9 cellular contexts compared by ENCODE assay signal in genomic region chr6:138765896-138766487, GRCh38. TPM values are rescaled to one million over a fixed set of nuclear protein-coding genes. Genes with fewer than 3 reads are reported as not detected.
DNase-seq lines count a peak whose midpoint lies in the region; ATAC-seq, FAIRE-seq and TF ChIP-seq lines count a peak whose summit lies in the region.
"Had no signal": no experiment of that assay in that cellular context is flagged by ENCODE, and none has a peak within 500 bp of the region (broad histone marks: within the 10 kb centered on the region; RNA-seq: fewer than 3 reads in every experiment).

No MANE protein-coding gene starts in this region.

- H4K8ac ChIP-seq in H9 (replicated peaks; ENCODE audit: insufficient read length, low read depth, low read length), result no peak overlapping the region

- H3K4me3 ChIP-seq in OCI-LY7 (ENCODE audit: low read depth, low read length, poor library complexity, severe bottlenecking), result no peak overlapping the region
- H3K4me3 ChIP-seq in endothelial cell of umbilical vein (replicated peaks in 1 of 3; ENCODE audit: insufficient read depth in 1 of 3, low read depth in 1 of 3, low read length in 3 of 3), result no peak overlapping the region

- no peaks in the 10 kb centered on the region for H3K23me2 ChIP-seq in H9 (ENCODE audit: insufficient read length, low read depth, low read length, poor library complexity, severe bottlenecking)

- H3K9me3 ChIP-seq in H9 (ENCODE audit: control insufficient read depth, low read depth, low read length) (no peaks in the 10 kb centered on the region), OCI-LY7 (ENCODE audit: low read length) (no peaks in the 10 kb centered on the region), endothelial cell of umbilical vein (replicated peaks; ENCODE audit: control insufficient read depth, insufficient read depth, low read length) (no peaks in the 10 kb centered on the region)

- FAIRE-seq in endothelial cell of umbilical vein (lab: Jason Lieb, UNC), result peak; percentile 77

- no peak overlapping the region for H2BK15ac ChIP-seq in H9 (ENCODE audit: low read depth, low read length)

- H4K20me1 ChIP-seq in H9 (ENCODE audit: control insufficient read depth, insufficient read depth, insufficient read length) (no peaks in the 10 kb centered on the region), OCI-LY7 (ENCODE audit: insufficient read depth, low read length) (no peaks in the 10 kb centered on the region), endothelial cell of umbilical vein (replicated peaks; ENCODE audit: control insufficient read depth, extremely low read depth, insufficient read depth, low read length) (no peaks in the 10 kb centered on the region)

- no peak overlapping the region for H4K91ac ChIP-seq in H9 (ENCODE audit: insufficient read length, low read depth, low read length)

- H3K36me3 ChIP-seq in OCI-LY7 (ENCODE audit: insufficient read depth, low read length), result no peaks in the 10 kb centered on the region
- H3K36me3 ChIP-seq in endothelial cell of umbilical vein (ENCODE audit: control insufficient read depth in 2 of 2, extremely low read depth in 1 of 2, insufficient read depth in 2 of 2, low read length in 2 of 2), result no peaks in the 10 kb centered on the region

- TF ChIP-seq POLR2A in endothelial cell of umbilical vein (IDR thresholded peaks at IDR 0.05; ENCODE audit: low read depth, low read length), result no peak

- H3K27ac Mint-ChIP-seq in H9, result no peak overlapping the region
- no peak overlapping the region for H3K27ac Mint-ChIP-seq in osteocyte (ENCODE audit: unreplicated experiment)
- H3K27ac Mint-ChIP-seq in stimulated activated effector memory CD8-positive, alpha-beta T cell treated with anti-CD3 and anti-CD28 coated beads, Interleukin-12 subunit alpha, Interleukin-12 subunit beta, amount 100 ng/mL, for 72 hours, result no peak overlapping the region

- H3K79me2 ChIP-seq in H9 (ENCODE audit: insufficient read depth, low read length) (no peaks in the 10 kb centered on the region), OCI-LY7 (ENCODE audit: insufficient read depth, low read depth, low read length) (no peaks in the 10 kb centered on the region), endothelial cell of umbilical vein (ENCODE audit: control insufficient read depth, insufficient read depth, low read length) (no peaks in the 10 kb centered on the region)

- H3K36me3 Mint-ChIP-seq in H9 (ENCODE audit: insufficient read depth in 1 of 3, low read depth in 3 of 3) (no peaks in the 10 kb centered on the region), osteocyte (ENCODE audit: unreplicated experiment) (no peaks in the 10 kb centered on the region)
- H3K36me3 Mint-ChIP-seq in stimulated activated effector memory CD8-positive, alpha-beta T cell treated with anti-CD3 and anti-CD28 coated beads, Interleukin-12 subunit alpha, Interleukin-12 subunit beta, amount 100 ng/mL, for 72 hours, result no peaks in the 10 kb centered on the region

- H3K4me2 ChIP-seq in H9 (ENCODE audit: insufficient read depth, insufficient read length, low read length) (no peak overlapping the region), OCI-LY7 (ENCODE audit: low read length) (no peak overlapping the region), endothelial cell of umbilical vein (ENCODE audit: insufficient read depth, low read length) (no peak overlapping the region)

- no peak overlapping the region for H3K56ac ChIP-seq in H9 (ENCODE audit: insufficient read length, low read depth, low read length)

- CTCF ChIA-PET in OCI-LY7 (lab: Charles Lee; ENCODE audit: unreplicated experiment), result no interaction called here
- CTCF ChIA-PET in endothelial cell of umbilical vein (lab: Charles Lee), result interaction anchor here (0.6 to 8.0 kb wide), 29 partner anchors 10 to 657 kb away, joined by 3 to 91 read pairs (median 4); no protein-coding TSS in a partner anchor

- ATAC-seq in GM18517 (IDR thresholded peaks at IDR 0.05; ENCODE audit: unreplicated experiment) (no peak), GM18909 (IDR thresholded peaks at IDR 0.05; ENCODE audit: poor library complexity, unreplicated experiment) (no peak)
- ATAC-seq in stimulated activated effector memory CD8-positive, alpha-beta T cell treated with anti-CD3 and anti-CD28 coated beads, Interleukin-12 subunit alpha, Interleukin-12 subunit beta, amount 100 ng/mL, for 72 hours, result no peak

- H2BK120ac ChIP-seq in H9 (ENCODE audit: low read depth, low read length, poor library complexity, severe bottlenecking), result no peak overlapping the region

- H3K4me1 Mint-ChIP-seq in H9, result no peaks in the 10 kb centered on the region
- no peaks in the 10 kb centered on the region for H3K4me1 Mint-ChIP-seq in osteocyte (ENCODE audit: unreplicated experiment)
- no peaks in the 10 kb centered on the region for H3K4me1 Mint-ChIP-seq in stimulated activated effector memory CD8-positive, alpha-beta T cell treated with anti-CD3 and anti-CD28 coated beads, Interleukin-12 subunit alpha, Interleukin-12 subunit beta, amount 100 ng/mL, for 72 hours

- TF ChIP-seq CTCF in H9 (conservative IDR thresholded peaks at IDR 0.05), result peak; percentile 80
- TF ChIP-seq CTCF in OCI-LY7 (conservative IDR thresholded peaks at IDR 0.05; ENCODE audit: low read length), result peak; percentile 94
- peak; percentile 22 to 40 for TF ChIP-seq CTCF in endothelial cell of umbilical vein (IDR thresholded peaks at IDR 0.05; ENCODE audit: extremely low read depth in 1 of 2, insufficient read depth in 1 of 2, low read depth in 1 of 2, low read length in 2 of 2)
- peak; percentile 77 for TF ChIP-seq CTCF in osteocyte (IDR thresholded peaks at IDR 0.05)

- H3K27me3 ChIP-seq in H9 (ENCODE audit: insufficient read depth, low read length) (no peaks in the 10 kb centered on the region), endothelial cell of umbilical vein (ENCODE audit: control insufficient read depth in 2 of 2, insufficient read depth in 2 of 2, low read length in 2 of 2) (no peaks in the 10 kb centered on the region)

- peak; percentile 36 for DNase-seq in Ammon's horn (ENCODE audit: low spot score)
- DNase-seq in H9, result no peak
- peak; percentile 55 for DNase-seq in OCI-LY7 (ENCODE audit: low spot score)
- DNase-seq in endothelial cell of umbilical vein (ENCODE audit: low read depth, low spot score), result peak; percentile 64
- no peak for DNase-seq in osteocyte (ENCODE audit: extremely low spot score, unreplicated experiment)
- no peak for DNase-seq in stimulated activated effector memory CD8-positive, alpha-beta T cell treated with anti-CD3 and anti-CD28 coated beads, Interleukin-12 subunit alpha, Interleukin-12 subunit beta, amount 100 ng/mL, for 72 hours (ENCODE audit: low spot score in 2 of 2)

- H3K27ac ChIP-seq in H9 (ENCODE audit: insufficient read length, low read depth, low read length), result no peak overlapping the region
- H3K27ac ChIP-seq in OCI-LY7 (ENCODE audit: low read depth, low read length, poor library complexity, severe bottlenecking), result no peak overlapping the region
- no peak overlapping the region for H3K27ac ChIP-seq in endothelial cell of umbilical vein (ENCODE audit: insufficient read depth, low read depth, low read length)
- H3K27ac ChIP-seq: epithelial cell of prostate had no signal

- H2BK5ac ChIP-seq in H9 (ENCODE audit: insufficient read length, low read length), result no peak overlapping the region

- intact Hi-C loops in OCI-LY7 (cut with micrococcal nuclease; ENCODE audit: unreplicated experiment), result loop anchor here (1.0 to 5.0 kb wide), 4 partner anchors 74 to 649 kb away; no protein-coding TSS in a partner anchor
- intact Hi-C loops in endothelial cell of umbilical vein (cut with micrococcal nuclease), result loop anchor here (1.0 to 2.0 kb wide), 6 partner anchors 74 to 649 kb away; no protein-coding TSS in a partner anchor

- no peak overlapping the region for H3T11ph ChIP-seq in H9 (ENCODE audit: low read length)

- no peaks in the 10 kb centered on the region for H3K9me2 ChIP-seq in OCI-LY7 (ENCODE audit: insufficient read depth, low read length)

- WGBS in H9 (ENCODE audit: extremely low coverage, insufficient read length, low lambda C conversion rate), result no CpG with 5 or more reads among the region's 3 CpGs

- no peaks in the 10 kb centered on the region for H3K4me1 ChIP-seq in H9 (ENCODE audit: insufficient read depth, low read length)
- no peaks in the 10 kb centered on the region for H3K4me1 ChIP-seq in OCI-LY7 (ENCODE audit: insufficient read depth, low read length, poor library complexity, severe bottlenecking)
- peaks cover 32% of the 10 kb centered on the region for H3K4me1 ChIP-seq in endothelial cell of umbilical vein (ENCODE audit: control insufficient read depth, extremely low read depth, insufficient read depth, low read length)

- H2BK20ac ChIP-seq in H9 (ENCODE audit: low read depth, low read length, poor library complexity, severe bottlenecking), result no peak overlapping the region

- H3K18ac ChIP-seq in H9 (ENCODE audit: insufficient read length, low read depth, low read length), result no peak overlapping the region

- H3K9ac ChIP-seq in H9 (ENCODE audit: extremely low read depth, insufficient read length, low read length) (no peak overlapping the region), endothelial cell of umbilical vein (replicated peaks; ENCODE audit: extremely low read depth, insufficient read depth, low read length) (no peak overlapping the region)

- no peak overlapping the region for H2BK12ac ChIP-seq in H9 (ENCODE audit: insufficient read length, low read depth, low read length)

- no peak overlapping the region for H4K5ac ChIP-seq in H9 (ENCODE audit: insufficient read length, low read depth, low read length)

- H3K4me3 Mint-ChIP-seq in H9, result peak overlapping the region in 1 of 2 experiments; percentile 16; a peak in 1 of 5 replicates
- no peak overlapping the region for H3K4me3 Mint-ChIP-seq in osteocyte (ENCODE audit: unreplicated experiment)
- H3K4me3 Mint-ChIP-seq in stimulated activated effector memory CD8-positive, alpha-beta T cell treated with anti-CD3 and anti-CD28 coated beads, Interleukin-12 subunit alpha, Interleukin-12 subunit beta, amount 100 ng/mL, for 72 hours, result no peak overlapping the region

- H2AK5ac ChIP-seq in H9 (ENCODE audit: insufficient read length, low read length), result no peak overlapping the region

- H3K79me1 ChIP-seq in H9 (ENCODE audit: insufficient read depth, low read depth, low read length, poor library complexity, severe bottlenecking), result no peaks in the 10 kb centered on the region

- dilution Hi-C loops in endothelial cell of umbilical vein (cut with MboI; ENCODE audit: extremely low pct_ligation_motif_present, low sequenced_read_pairs), result no loop called here

- H3K23ac ChIP-seq in H9 (ENCODE audit: insufficient read length, low read depth, low read length), result no peak overlapping the region

- H2AFZ ChIP-seq in H9 (ENCODE audit: low read length) (no peak overlapping the region), OCI-LY7 (ENCODE audit: low read length) (no peak overlapping the region), endothelial cell of umbilical vein (ENCODE audit: low read depth, low read length) (no peak overlapping the region)

- H3K14ac ChIP-seq in H9 (ENCODE audit: insufficient read depth, low read length), result no peak overlapping the region

- H3K27me3 Mint-ChIP-seq in H9 (ENCODE audit: low read depth), result no peaks in the 10 kb centered on the region
- H3K27me3 Mint-ChIP-seq in osteocyte (ENCODE audit: unreplicated experiment), result no peaks in the 10 kb centered on the region

- BruUV-seq in OCI-LY7 (replicated peaks; lab: Mats Ljungman, UMichigan) (no TSS peak), endothelial cell of umbilical vein (replicated peaks; lab: Mats Ljungman, UMichigan) (no TSS peak)

- no peak overlapping the region for H3K4ac ChIP-seq in H9 (ENCODE audit: low read depth, low read length)

- POLR2A ChIA-PET in OCI-LY7 (lab: Charles Lee), result interaction anchor here (1.0 kb wide), 1 partner anchor 348 kb away, joined by 3 read pairs; no protein-coding TSS in a partner anchor
- POLR2A ChIA-PET in endothelial cell of umbilical vein (lab: Charles Lee), result no interaction called here

- H3K9me1 ChIP-seq in endothelial cell of umbilical vein (replicated peaks; ENCODE audit: control insufficient read depth, extremely low read depth, insufficient read depth, low read length), result no peaks in the 10 kb centered on the region

- H3K9me3 Mint-ChIP-seq in H9 (no peaks in the 10 kb centered on the region), osteocyte (ENCODE audit: unreplicated experiment) (no peaks in the 10 kb centered on the region)
- H3K9me3 Mint-ChIP-seq in stimulated activated effector memory CD8-positive, alpha-beta T cell treated with anti-CD3 and anti-CD28 coated beads, Interleukin-12 subunit alpha, Interleukin-12 subunit beta, amount 100 ng/mL, for 72 hours, result no peaks in the 10 kb centered on the region

RNA-seq across cellular contexts. Expression of gene CCDC28A, which starts 7.6 kb away (rescaled TPM):
- total RNA-seq in H9 (2021), result 12.0 and 12.9 TPM in 2 replicates
- total RNA-seq in OCI-LY7 (2014; rRNA removed; shearing (Covaris generic)), result 11.0 and 13.5 TPM in 2 replicates
- 20.9 and 22.4 TPM in 2 replicates for total RNA-seq in OCI-LY7 (2022)
- total RNA-seq in endothelial cell of umbilical vein, result 10.5 and 12.8 TPM in 2 replicates
- 8.3 and 11.1 TPM in 2 replicates for polyA plus RNA-seq in endothelial cell of umbilical vein
- polyA plus RNA-seq in endothelial cell of umbilical vein (2011; cell fraction: cytosol; rRNA removed), result 12.7 and 13.2 TPM in 2 replicates
- polyA plus RNA-seq in endothelial cell of umbilical vein (2011; cell fraction: nucleus; rRNA removed), result 7.8 and 8.7 TPM in 2 replicates
- polyA plus RNA-seq in endothelial cell of umbilical vein (2012), result 6.6 and 13.2 TPM in 2 replicates
- polyA minus RNA-seq in endothelial cell of umbilical vein, result 7.2 and 11.7 TPM in 2 replicates
- 4.2 TPM for polyA minus RNA-seq in endothelial cell of umbilical vein (2011; cell fraction: cytosol; rRNA and poly(A)+ RNA removed)
- polyA minus RNA-seq in endothelial cell of umbilical vein (2011; cell fraction: nucleus; rRNA and poly(A)+ RNA removed), result 4.4 and 6.5 TPM in 2 replicates
- total RNA-seq in osteocyte, result 11.7 and 12.9 TPM in 2 replicates

RNA-seq across cellular contexts. Expression of gene ECT2L, which starts 29.9 kb away (rescaled TPM):
- total RNA-seq in H9 (2021) (not detected in 2 replicates), OCI-LY7 (2022) (not detected in 2 replicates), endothelial cell of umbilical vein (not detected in 2 replicates), osteocyte (0.13 TPM in 1 of 2 replicates, not detected in the other)
- total RNA-seq in OCI-LY7 (2014; rRNA removed; shearing (Covaris generic)), result not detected in 2 replicates
- polyA plus RNA-seq in endothelial cell of umbilical vein, result not detected in 2 replicates
- not detected in 2 replicates for polyA plus RNA-seq in endothelial cell of umbilical vein (2011; cell fraction: cytosol; rRNA removed)
- not detected in 2 replicates for polyA plus RNA-seq in endothelial cell of umbilical vein (2011; cell fraction: nucleus; rRNA removed)
- polyA plus RNA-seq in endothelial cell of umbilical vein (2012), result not detected in 2 replicates
- polyA minus RNA-seq in endothelial cell of umbilical vein, result not detected in 2 replicates
- not detected for polyA minus RNA-seq in endothelial cell of umbilical vein (2011; cell fraction: cytosol; rRNA and poly(A)+ RNA removed)
- not detected in 2 replicates for polyA minus RNA-seq in endothelial cell of umbilical vein (2011; cell fraction: nucleus; rRNA and poly(A)+ RNA removed)

Comparison
In these comparisons a context has a peak if more than half of its experiments do, and no peak if none do; other contexts are left out.
1. DNase-seq: peak in Ammon's horn (single experiment), OCI-LY7 (single experiment) and endothelial cell of umbilical vein (single experiment); none in H9 (single experiment), osteocyte (single experiment) and stimulated activated effector memory CD8-positive, alpha-beta T cell treated with anti-CD3 and anti-CD28 coated beads, Interleukin-12 subunit alpha, Interleukin-12 subunit beta, amount 100 ng/mL, for 72 hours (0 of 2).
2. CTCF ChIP-seq: peak in every context shown above with its lines; median percentile 94 in OCI-LY7; 80 in H9; 77 in osteocyte; 31 in endothelial cell of umbilical vein.